9 cellular contexts compared by ENCODE assay signal in the genomic region with DNA sequence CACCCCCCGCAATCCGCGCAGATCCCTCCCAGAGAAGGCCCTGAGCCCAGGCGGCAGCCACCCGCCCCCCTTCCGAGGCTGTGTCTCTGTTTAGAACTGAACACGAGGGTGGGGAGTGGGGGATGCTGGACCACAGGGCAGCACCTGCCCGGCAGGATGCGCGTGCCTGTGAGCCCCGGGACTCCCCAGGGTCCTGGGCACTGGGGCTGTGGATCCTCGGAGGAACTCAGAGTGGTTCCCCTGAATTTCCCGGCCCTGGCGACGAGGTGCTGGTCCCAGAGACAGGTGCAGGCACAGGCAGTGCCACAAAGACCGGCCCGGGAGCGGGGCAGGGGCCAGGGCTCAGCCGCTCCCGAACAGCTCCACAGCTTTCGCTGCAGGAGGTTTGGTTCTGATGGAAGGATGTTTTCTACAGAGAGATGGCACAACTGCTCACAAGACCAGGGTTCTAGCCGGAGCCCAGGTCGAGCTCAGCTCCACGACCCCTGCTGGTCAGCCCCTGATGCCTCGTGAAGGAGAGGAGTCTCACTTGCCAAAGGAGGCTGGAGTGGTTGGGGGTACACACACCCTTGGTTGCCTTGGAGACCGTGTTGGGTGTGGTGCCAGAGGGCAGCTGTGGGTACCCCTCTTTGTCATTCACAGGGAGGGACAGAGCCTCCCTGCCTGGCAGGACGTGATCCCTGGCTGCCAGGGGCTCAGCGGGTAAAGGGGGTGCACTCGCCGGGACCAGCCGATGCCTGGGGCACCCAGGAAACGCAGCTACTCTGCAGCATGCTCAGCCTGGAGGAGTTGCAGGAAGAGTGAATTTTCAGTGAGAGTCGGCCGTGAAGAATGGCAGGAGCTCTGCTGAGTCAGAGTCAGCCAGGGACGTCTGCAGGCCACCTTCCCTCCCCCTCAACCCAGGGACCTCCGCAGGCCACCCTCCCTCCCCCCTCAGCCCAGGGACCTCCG. TPM values are rescaled to one million over a fixed set of nuclear protein-coding genes. Genes with fewer than 3 reads are reported as not detected.
DNase-seq lines count a peak whose midpoint lies in the region; ATAC-seq and TF ChIP-seq lines count a peak whose summit lies in the region.
"Had no signal": no experiment of that assay in that cellular context is flagged by ENCODE, and none has a peak within 500 bp of the region (broad histone marks: within the 10 kb centered on the region; RNA-seq: fewer than 3 reads in every experiment).

No MANE protein-coding gene starts in this region.

- peak; percentile 12 for DNase-seq in stimulated activated CD4-positive, alpha-beta T cell treated with anti-CD3 and anti-CD28 coated beads, Interleukin-12 subunit alpha, Interleukin-12 subunit beta, amount 100 ng/mL, for 4 hours
- no peak for DNase-seq in stimulated activated CD4-positive, alpha-beta T cell treated with anti-CD3 and anti-CD28 coated beads, Interleukin-2, amount 100 ng/mL, for 48 hours
- DNase-seq in RWPE2 (ENCODE audit: low spot score) (no peak), NK-92 (lab: John Stamatoyannopoulos, UW; ENCODE audit: unreplicated experiment) (no peak), NCI-H510A treated with DMSO at 0.1 percent for 48 hours (lab: John Stamatoyannopoulos, UW) (no peak), CD1c-positive myeloid dendritic cell (ENCODE audit: extremely low spot score) (no peak)
- DNase-seq in natural killer cell treated with Interleukin-12 subunit alpha and Interleukin-12 subunit beta and Interleukin-15 and Interleukin-18, amount 100 ng/mL, for 72 hours (ENCODE audit: low spot score): no peak

- H3K36me3 Mint-ChIP-seq in natural killer cell treated with Interleukin-12 subunit alpha and Interleukin-12 subunit beta and Interleukin-15 and Interleukin-18, amount 100 ng/mL, for 72 hours: no peaks in the 10 kb centered on the region

- peaks cover 9% of the 10 kb centered on the region for H3K27me3 ChIP-seq in RWPE2 (ENCODE audit: insufficient read depth, poor library complexity, severe bottlenecking)

- TF ChIP-seq CTCF in RWPE2 (IDR thresholded peaks at IDR 0.05; ENCODE audit: poor library complexity, severe bottlenecking): no peak

- H3K9me3 ChIP-seq in RWPE2 (ENCODE audit: severe bottlenecking): no peaks in the 10 kb centered on the region

- H3K27ac ChIP-seq in RWPE2 (ENCODE audit: poor library complexity, severe bottlenecking): no peak overlapping the region
- peak overlapping the region; percentile 19 for H3K27ac ChIP-seq in cingulate gyrus (ENCODE audit: low read depth, low read length)

- 0 out of 3 replicates have a peak, but pooled peaks have one; percentile 4 for ATAC-seq in RWPE2 (ENCODE audit: low read depth)
- ATAC-seq in natural killer cell treated with Interleukin-12 subunit alpha and Interleukin-12 subunit beta and Interleukin-15 and Interleukin-18, amount 100 ng/mL, for 72 hours: peak; percentile 29 to 43

- H3K4me3 Mint-ChIP-seq in natural killer cell treated with Interleukin-12 subunit alpha and Interleukin-12 subunit beta and Interleukin-15 and Interleukin-18, amount 100 ng/mL, for 72 hours: peak overlapping the region; percentile 47
- H3K4me3 Mint-ChIP-seq: dendritic cell treated with granulocyte-macrophage colony-stimulating factor and Interleukin-4, amounts not matched to agents 40 ng/mL and 50 ng/mL, for 4 days had no signal

- H3K4me1 Mint-ChIP-seq in natural killer cell treated with Interleukin-12 subunit alpha and Interleukin-12 subunit beta and Interleukin-15 and Interleukin-18, amount 100 ng/mL, for 72 hours (ENCODE audit: low read depth in 2 of 2): peaks cover 5 to 11% of the 10 kb centered on the region in 2 donors

- H3K9me3 Mint-ChIP-seq in natural killer cell treated with Interleukin-12 subunit alpha and Interleukin-12 subunit beta and Interleukin-15 and Interleukin-18, amount 100 ng/mL, for 72 hours: no peaks in the 10 kb centered on the region
- H3K9me3 Mint-ChIP-seq: dendritic cell treated with granulocyte-macrophage colony-stimulating factor and Interleukin-4, amounts not matched to agents 40 ng/mL and 50 ng/mL, for 4 days had no signal

- H3K27ac Mint-ChIP-seq in natural killer cell treated with Interleukin-12 subunit alpha and Interleukin-12 subunit beta and Interleukin-15 and Interleukin-18, amount 100 ng/mL, for 72 hours: no peak overlapping the region
- H3K27ac Mint-ChIP-seq: dendritic cell treated with granulocyte-macrophage colony-stimulating factor and Interleukin-4, amounts not matched to agents 40 ng/mL and 50 ng/mL, for 4 days had no signal

- H3K27me3 Mint-ChIP-seq in natural killer cell treated with Interleukin-12 subunit alpha and Interleukin-12 subunit beta and Interleukin-15 and Interleukin-18, amount 100 ng/mL, for 72 hours: peaks cover 0 to 5% of the 10 kb centered on the region in 2 donors

- H3K4me1 ChIP-seq in RWPE2 (ENCODE audit: insufficient read depth, poor library complexity, severe bottlenecking): no peaks in the 10 kb centered on the region

- no peak overlapping the region for H3K4me3 ChIP-seq in RWPE2 (ENCODE audit: severe bottlenecking)

- no peaks in the 10 kb centered on the region for H3K36me3 ChIP-seq in RWPE2 (ENCODE audit: low read depth)

RNA-seq across cellular contexts. Expression of gene NEU4, which starts 4.4 kb away (rescaled TPM):
- total RNA-seq in natural killer cell treated with Interleukin-12 subunit alpha and Interleukin-12 subunit beta and Interleukin-15 and Interleukin-18, amount 100 ng/mL, for 72 hours: 1 to 10 TPM in 1 of 2 donors, under 1 TPM in 1; 0.86 to 3.8 TPM

RNA-seq across cellular contexts. Expression of gene GAL3ST2, which starts 28.0 kb away (rescaled TPM):
- total RNA-seq in natural killer cell treated with Interleukin-12 subunit alpha and Interleukin-12 subunit beta and Interleukin-15 and Interleukin-18, amount 100 ng/mL, for 72 hours: 1 to 10 TPM in 1 of 2 donors, under 1 TPM in 1; 0.83 to 2.8 TPM

RNA-seq across cellular contexts. Expression of gene PDCD1, which starts 54.1 kb away (rescaled TPM):
- total RNA-seq in natural killer cell treated with Interleukin-12 subunit alpha and Interleukin-12 subunit beta and Interleukin-15 and Interleukin-18, amount 100 ng/mL, for 72 hours: under 1 TPM; 0.78 to 0.89 TPM
